8 cellular contexts compared by ENCODE assay signal in genomic region chr17:1683489-1683888, GRCh38. TPM values are rescaled to one million over a fixed set of nuclear protein-coding genes. Genes with fewer than 3 reads are reported as not detected.
A peak's percentile ranks its signal among the peaks of the same experiment; 100 is the strongest.
DNase-seq lines count a peak whose midpoint lies in the region; ATAC-seq, FAIRE-seq and TF ChIP-seq lines count a peak whose summit lies in the region.

No MANE protein-coding gene starts in this region.

- H3K79me2 ChIP-seq in KMS-11 (ENCODE audit: insufficient read depth, low read depth) = peaks cover 25% of the 10 kb centered on the region

- H3K4me1 ChIP-seq in KMS-11 (ENCODE audit: low read depth, poor library complexity, severe bottlenecking) = peaks cover 11% of the 10 kb centered on the region
- peaks cover 9 to 15% of the 10 kb centered on the region in 2 donors for H3K4me1 ChIP-seq in mucosa of rectum (ENCODE audit: control insufficient read depth in 2 of 2, insufficient read depth in 2 of 2, low read length in 2 of 2)

- peak overlapping the region; percentile 96 to 99 (median 98) for H3K4me3 Mint-ChIP-seq in brain

- H4K20me1 ChIP-seq in KMS-11 (ENCODE audit: insufficient read depth) = no peaks in the 10 kb centered on the region

- H3K4me3 ChIP-seq in AG04450 (ENCODE audit: low read depth, low read length) (peak overlapping the region; percentile 83), KMS-11 (IDR thresholded peaks at IDR 0.05; ENCODE audit: insufficient read depth, low read depth, low read length) (no peak overlapping the region), mucosa of rectum (ENCODE audit: low read length in 2 of 2) (peak overlapping the region; percentile 84 to 87)

- H3K27ac Mint-ChIP-seq in brain = peak overlapping the region; percentile 97 to 100 (median 100)

- H3K36me3 Mint-ChIP-seq in brain = peaks cover 65% of the 10 kb centered on the region

- peaks cover 20% of the 10 kb centered on the region for H3K27me3 Mint-ChIP-seq in brain

- H3K27ac ChIP-seq in AG04450 (ENCODE audit: low read depth, low read length) = peak overlapping the region; percentile 11
- no peak overlapping the region for H3K27ac ChIP-seq in KMS-11
- peak overlapping the region in 1 of 2 donors; percentile 95 for H3K27ac ChIP-seq in mucosa of rectum (ENCODE audit: low read depth in 2 of 2, low read length in 2 of 2)

- DNase-seq in AG04450 (ENCODE audit: low read depth, low spot score) = no peak
- DNase-seq in urothelium cell line (ENCODE audit: low spot score) = no peak
- no peak for DNase-seq in amniotic stem cell (lab: John Stamatoyannopoulos, UW)
- no peak for DNase-seq in NCI-H345 (lab: John Stamatoyannopoulos, UW)

- H3K4me1 Mint-ChIP-seq in brain = peaks cover 42% of the 10 kb centered on the region

- H3K27me3 ChIP-seq in AG04450 (ENCODE audit: control insufficient read depth, insufficient read depth, low read length) = no peaks in the 10 kb centered on the region
- no peaks in the 10 kb centered on the region for H3K27me3 ChIP-seq in KMS-11 (ENCODE audit: insufficient read depth, low read depth)
- no peaks in the 10 kb centered on the region for H3K27me3 ChIP-seq in mucosa of rectum (ENCODE audit: control insufficient read depth in 2 of 2, insufficient read depth in 2 of 2, low read length in 2 of 2)

- POLR2A ChIA-PET in AG04450 (lab: Yijun Ruan, JAX) = interaction anchor here (0.6 to 2.9 kb wide), 3 partner anchors 25 to 755 kb away, joined by 3 to 25 read pairs (median 8); no protein-coding TSS in a partner anchor

- H3K9ac ChIP-seq in KMS-11 (no peak overlapping the region; the same call in 1 of the 2 replicates), mucosa of rectum (ENCODE audit: low read depth in 1 of 2, low read length in 2 of 2) (peak overlapping the region; percentile 60 to 84)

- H3K9me3 ChIP-seq in AG04450 (ENCODE audit: control insufficient read depth, insufficient read depth, low read length) = no peaks in the 10 kb centered on the region; the same call in 1 of the 2 replicates
- H3K9me3 ChIP-seq in mucosa of rectum (ENCODE audit: control insufficient read depth in 2 of 2, low read length in 2 of 2) = no peaks in the 10 kb centered on the region

- CTCF ChIA-PET in AG04450 (lab: Charles Lee) = interaction anchor here (1.0 to 1.4 kb wide), 2 partner anchors 14 to 34 kb away, joined by 3 read pairs; partner anchors contain the start of gene RILP

- peak overlapping the region; percentile 78 for H3K4me2 ChIP-seq in KMS-11

- no peak for TF ChIP-seq CTCF in AG04450 (IDR thresholded peaks at IDR 0.05; ENCODE audit: low read depth, low read length)
- no peak for TF ChIP-seq CTCF in KMS-11 (conservative IDR thresholded peaks at IDR 0.05; ENCODE audit: low read depth, low read length)
- TF ChIP-seq CTCF in brain (conservative IDR thresholded peaks at IDR 0.05) = no peak

- no peak for FAIRE-seq in urothelium cell line (lab: Jason Lieb, UNC)

- no peak overlapping the region for H2AFZ ChIP-seq in KMS-11 (ENCODE audit: low read depth)

- no peak for ATAC-seq in HG03135 (IDR thresholded peaks at IDR 0.05; ENCODE audit: unreplicated experiment)

- H3K36me3 ChIP-seq in KMS-11 (ENCODE audit: insufficient read depth) (peaks cover 14% of the 10 kb centered on the region; the same call in 1 of the 2 replicates), mucosa of rectum (ENCODE audit: control insufficient read depth in 2 of 2, insufficient read depth in 2 of 2, low read length in 2 of 2) (peaks cover 42 to 44% of the 10 kb centered on the region in 2 donors)

- peaks cover 0 to 4% (median 3%) of the 10 kb centered on the region in 5 experiments for H3K9me3 Mint-ChIP-seq in brain

RNA-seq across cellular contexts. Expression of gene PRPF8, which starts 1.2 kb away (rescaled TPM):
- polyA plus RNA-seq in AG04450 (2011; rRNA removed) = 126 and 161 TPM in 2 replicates
- polyA minus RNA-seq in AG04450 (2011; rRNA and poly(A)+ RNA removed) = 420 and 507 TPM in 2 replicates
- polyA plus RNA-seq in brain (ENCODE audit: insufficient read depth, low read depth, low replicate concordance) = 418 TPM

RNA-seq across cellular contexts. Expression of gene TLCD2, which starts 26.7 kb away (rescaled TPM):
- 3.0 and 3.1 TPM in 2 replicates for polyA plus RNA-seq in AG04450 (2011; rRNA removed)
- polyA minus RNA-seq in AG04450 (2011; rRNA and poly(A)+ RNA removed) = 3.1 and 3.2 TPM in 2 replicates
- polyA plus RNA-seq in brain (ENCODE audit: insufficient read depth, low read depth, low replicate concordance) = 0.27 TPM

RNA-seq across cellular contexts. Expression of gene RILP, which starts 33.8 kb away (rescaled TPM):
- 5.8 and 9.3 TPM in 2 replicates for polyA plus RNA-seq in AG04450 (2011; rRNA removed)
- 3.3 and 4.0 TPM in 2 replicates for polyA minus RNA-seq in AG04450 (2011; rRNA and poly(A)+ RNA removed)
- 9.7 TPM for polyA plus RNA-seq in brain (ENCODE audit: insufficient read depth, low read depth, low replicate concordance)

RNA-seq across cellular contexts. Expression of gene SCARF1, which starts 38.0 kb away (rescaled TPM):
- polyA plus RNA-seq in AG04450 (2011; rRNA removed) (0.17 and 0.20 TPM in 2 replicates), brain (ENCODE audit: insufficient read depth, low read depth, low replicate concordance) (2.6 TPM)
- 0.13 and 0.18 TPM in 2 replicates for polyA minus RNA-seq in AG04450 (2011; rRNA and poly(A)+ RNA removed)

RNA-seq across cellular contexts. Expression of gene WDR81, which starts 41.0 kb away (rescaled TPM):
- polyA plus RNA-seq in AG04450 (2011; rRNA removed) (2.9 and 3.6 TPM in 2 replicates), brain (ENCODE audit: insufficient read depth, low read depth, low replicate concordance) (12.5 TPM)
- 5.7 and 6.9 TPM in 2 replicates for polyA minus RNA-seq in AG04450 (2011; rRNA and poly(A)+ RNA removed)
